In genomic region chr6:133894795-133895401, GRCh38 we compare ENCODE assay signal across 16 cellular contexts. TPM values are rescaled to one million over a fixed set of nuclear protein-coding genes. Genes with fewer than 3 reads are reported as not detected.
DNase-seq lines count a peak whose midpoint lies in the region; ATAC-seq and TF ChIP-seq lines count a peak whose summit lies in the region.
"Had no signal": no experiment of that assay in that cellular context is flagged by ENCODE, and none has a peak within 500 bp of the region (broad histone marks: within the 10 kb centered on the region; RNA-seq: fewer than 3 reads in every experiment).

No MANE protein-coding gene starts in this region.

- H3K4me3 ChIP-seq in esophagus squamous epithelium (peak overlapping the region in 2 of 4 donors; percentile 41 to 65), stomach (peak overlapping the region in 1 of 4 donors; percentile 36)

- DNase-seq in M059J (ENCODE audit: low read depth) (peak; percentile 18), esophagus squamous epithelium (lab: John Stamatoyannopoulos, UW) (no peak), left kidney (ENCODE audit: low read depth, low spot score) (peak; percentile 42), stomach (no peak), epidermal melanocyte (ENCODE audit: insufficient read length, low spot score) (no peak), RWPE1 (ENCODE audit: low spot score) (no peak)
- no peak for DNase-seq in effector CD8-positive, alpha-beta T cell (lab: John Stamatoyannopoulos, UW)
- DNase-seq: activated CD8-positive, alpha-beta memory T cell treated with anti-CD3 and anti-CD28 coated beads, Interleukin-2, amount 10 ng/mL, durations not matched to agents 7 days and 5 days; GF-D8; NCI-H1694 treated with DMSO at 0.1 percent for 48 hours; SK-N-SH; stimulated activated CD4-positive, alpha-beta T cell treated with anti-CD3 and anti-CD28 coated beads, Interleukin-4, amount 100 ng/mL, for 1 hour had no signal

- H3K27me3 ChIP-seq in esophagus squamous epithelium (peaks cover 0 to 93% (median 8%) of the 10 kb centered on the region in 4 donors), stomach (peaks cover 2 to 94% (median 76%) of the 10 kb centered on the region in 3 donors)

- H3K4me1 ChIP-seq in esophagus squamous epithelium (peaks cover 5 to 54% (median 8%) of the 10 kb centered on the region in 3 donors), stomach (peaks cover 13 to 55% (median 37%) of the 10 kb centered on the region in 4 donors)
- H3K4me1 ChIP-seq: parathyroid adenoma had no signal

- no peak for TF ChIP-seq CTCF in esophagus squamous epithelium (IDR thresholded peaks at IDR 0.05)
- TF ChIP-seq CTCF in stomach (IDR thresholded peaks at IDR 0.05) = no peak
- no peak for TF ChIP-seq CTCF in RWPE1 (conservative IDR thresholded peaks at IDR 0.05; ENCODE audit: low read depth)

- no peak for ATAC-seq in HG03097 (IDR thresholded peaks at IDR 0.05; ENCODE audit: low FRiP score, unreplicated experiment)
- ATAC-seq: activated CD8-positive, alpha-beta memory T cell treated with anti-CD3 and anti-CD28 coated beads, Interleukin-2, amount 10 ng/mL, durations not matched to agents 7 days and 5 days; stimulated activated memory B cell treated with anti-CD40 and anti-IgM and Interleukin-4, amounts not matched to agents 10 μg/mL and 1 μg/mL and 100 μg/mL, for 72 hours had no signal

- peak overlapping the region in 3 of 4 donors; percentile 81 to 91 (median 91) for H3K27ac ChIP-seq in esophagus squamous epithelium
- H3K27ac ChIP-seq in stomach = peak overlapping the region; percentile 10 to 92 (median 67)
- H3K27ac ChIP-seq in RWPE1 = no peak overlapping the region
- H3K27ac ChIP-seq: C4-2B, parathyroid adenoma had no signal

- intact Hi-C loops in esophagus squamous epithelium (cut with DNase I) = no loop called here
- intact Hi-C loops in stomach (cut with DNase I; ENCODE audit: low total_unique reads) = no loop called here

- POLR2A ChIA-PET in RWPE1 (lab: Yijun Ruan, JAX; ENCODE audit: low non-redundant PET) = interaction anchor here (0.6 kb wide), 1 partner anchor 25 kb away, joined by 7 read pairs; no protein-coding TSS in a partner anchor

- no peak for TF ChIP-seq EP300 in stomach (IDR thresholded peaks at IDR 0.05)

- no peaks in the 10 kb centered on the region for H3K36me3 ChIP-seq in esophagus squamous epithelium
- H3K36me3 ChIP-seq in stomach = no peaks in the 10 kb centered on the region

- no peak for TF ChIP-seq POLR2A in esophagus squamous epithelium (IDR thresholded peaks at IDR 0.05)
- no peak for TF ChIP-seq POLR2A in stomach (IDR thresholded peaks at IDR 0.05)

- 2 to 22% methylated on average over 4 to 5 of the region's 5 CpGs for WGBS in esophagus squamous epithelium, 2 donors
- WGBS in stomach, 5 donors = 11 to 22% (median 11%) methylated on average over 5 of the region's 5 CpGs

- H3K9me3 ChIP-seq in esophagus squamous epithelium (no peaks in the 10 kb centered on the region), stomach (no peaks in the 10 kb centered on the region)
- H3K9me3 ChIP-seq: SK-N-SH had no signal

- CTCF ChIA-PET in RWPE1 (lab: Yijun Ruan, JAX) = no interaction called here

RNA-seq across cellular contexts. Expression of gene TCF21, which starts 6.0 kb away (rescaled TPM):
- 0.07 TPM in 1 of 2 replicates, not detected in the other for total RNA-seq in M059J (2014; rRNA removed; shearing (Covaris generic))
- 10 to 100 TPM in 1 of 4 donors, 1 to 10 TPM in 2, under 1 TPM in 1; 0.61 to 21.0 (median 4.1) TPM for total RNA-seq in esophagus squamous epithelium
- total RNA-seq in stomach = 10 to 100 TPM; 10.6 to 26.6 (median 15.6) TPM
- 10 to 100 TPM in 2 of 3 donors, 1 to 10 TPM in 1; 3.2 to 43.0 (median 31.8) TPM for polyA plus RNA-seq in stomach
- total RNA-seq: activated CD8-positive, alpha-beta memory T cell treated with anti-CD3 and anti-CD28 coated beads, Interleukin-2, amount 10 ng/mL, durations not matched to agents 7 days and 5 days had no signal
- polyA plus RNA-seq: SK-N-SH had no signal

RNA-seq across cellular contexts. Expression of gene TBPL1, which starts 58.1 kb away (rescaled TPM):
- total RNA-seq in M059J (2014; rRNA removed; shearing (Covaris generic)) = 45.2 and 56.6 TPM in 2 replicates
- total RNA-seq in esophagus squamous epithelium (10 to 100 TPM in 2 of 4 donors, 1 to 10 TPM in 2; 9.0 to 27.5 (median 12.0) TPM), stomach (10 to 100 TPM in 2 of 5 donors, 1 to 10 TPM in 1, under 1 TPM in 2; 0.29 to 67.7 (median 6.5) TPM)
- polyA plus RNA-seq in stomach = 10 to 100 TPM; 23.1 to 29.6 (median 26.1) TPM

Comparison
In these comparisons a context has a peak if more than half of its experiments do, and no peak if none do; other contexts are left out.
1. DNase-seq: peak in M059J (single experiment) and left kidney (single experiment); none in esophagus squamous epithelium (single experiment), stomach (single experiment), epidermal melanocyte (single experiment), effector CD8-positive, alpha-beta T cell (single experiment) and RWPE1 (single experiment).